12 cellular contexts compared by ENCODE assay signal in genomic region chr3:10273697-10274305, GRCh38. TPM values are rescaled to one million over a fixed set of nuclear protein-coding genes. Genes with fewer than 3 reads are reported as not detected.
DNase-seq lines count a peak whose midpoint lies in the region; TF ChIP-seq lines count a peak whose summit lies in the region.
"Had no signal": no experiment of that assay in that cellular context is flagged by ENCODE, and none has a peak within 500 bp of the region (broad histone marks: within the 10 kb centered on the region; RNA-seq: fewer than 3 reads in every experiment).

No MANE protein-coding gene starts in this region.

- no peak for TF ChIP-seq CTCF in adrenal gland (IDR thresholded peaks at IDR 0.05)

- H3K4me1 ChIP-seq in adrenal gland (replicated peaks in 1 of 2) = peaks cover 2 to 15% of the 10 kb centered on the region in 2 donors

- H3K36me3 ChIP-seq in adrenal gland (replicated peaks in 1 of 2) = peaks cover 0 to 37% of the 10 kb centered on the region in 2 donors

- no peaks in the 10 kb centered on the region for H3K27me3 Mint-ChIP-seq in IgD-negative memory B cell

- intact Hi-C loops in adrenal gland (cut with DNase I) = no loop called here

- WGBS in adrenal gland, 4 donors = 17 to 26% (median 19%) methylated on average over 1 of the region's 1 CpG

- H3K4me3 Mint-ChIP-seq in IgD-negative memory B cell = peak overlapping the region in 2 of 4 donors; percentile 72

- H3K27me3 ChIP-seq in adrenal gland = no peaks in the 10 kb centered on the region

- H3K9me3 ChIP-seq in adrenal gland (replicated peaks in 1 of 3) = no peaks in the 10 kb centered on the region

- H3K4me3 ChIP-seq in adrenal gland = no peak overlapping the region

- no peak for TF ChIP-seq POLR2A in adrenal gland (IDR thresholded peaks at IDR 0.05)

- no peak overlapping the region for H3K27ac ChIP-seq in adrenal gland

- H3K36me3 Mint-ChIP-seq in IgD-negative memory B cell = peaks cover 3% of the 10 kb centered on the region

- H3K27ac Mint-ChIP-seq in IgD-negative memory B cell = peak overlapping the region; percentile 14 to 93 (median 68)

- peaks cover 18 to 20% (median 19%) of the 10 kb centered on the region in 3 donors for H3K4me1 Mint-ChIP-seq in IgD-negative memory B cell

- DNase-seq in NOMO-1 treated with DMSO at 0.1 percent for 48 hours (lab: John Stamatoyannopoulos, UW; ENCODE audit: unreplicated experiment) (peak; percentile 20), NOMO-1 treated with dmso at 0.1 percent for 144 hours (lab: John Stamatoyannopoulos, UW; ENCODE audit: unreplicated experiment) (no peak), adrenal gland (peak in 4 of 7 donors; percentile 25 to 51 (median 43)), myocyte (ENCODE audit: low read depth) (peak; percentile 17), DMS 273 (lab: John Stamatoyannopoulos, UW; ENCODE audit: unreplicated experiment) (no peak)
- no peak for DNase-seq in stimulated activated CD8-positive, alpha-beta memory T cell treated with anti-CD3 and anti-CD28 coated beads, Interleukin-4, amount 100 ng/mL, for 48 hours
- DNase-seq in activated CD4-positive, CD25-positive, alpha-beta regulatory T cell (lab: John Stamatoyannopoulos, UW) = no peak
- DNase-seq: GF-D8; NCI-H2171; stimulated activated naive CD4-positive, alpha-beta T cell had no signal

- H3K9me3 Mint-ChIP-seq in IgD-negative memory B cell = no peaks in the 10 kb centered on the region

RNA-seq across cellular contexts. Expression of gene GHRL, which starts 18.9 kb away (rescaled TPM):
- polyA plus RNA-seq in IgD-negative memory B cell (1.5 TPM), adrenal gland (1 to 10 TPM in 2 of 3 donors, not detected in 1; 1.1 to 2.2 TPM)
- total RNA-seq in adrenal gland (under 1 TPM in 2 of 8 donors, not detected in 6; 0.70 to 0.97 TPM), myocyte (not detected in 2 replicates)
- polyA plus RNA-seq in myocyte (2012) = 0.23 TPM
- total RNA-seq: RPMI7951 had no signal

RNA-seq across cellular contexts. Expression of gene TATDN2, which starts 25.5 kb away (rescaled TPM):
- 11.6 TPM for polyA plus RNA-seq in IgD-negative memory B cell
- total RNA-seq in adrenal gland = 10 to 100 TPM; 17.3 to 34.8 (median 26.7) TPM
- polyA plus RNA-seq in adrenal gland = 10 to 100 TPM; 14.9 to 22.6 (median 16.7) TPM
- total RNA-seq in myocyte = 6.9 and 8.9 TPM in 2 replicates
- 24.2 TPM for polyA plus RNA-seq in myocyte (2012)

RNA-seq across cellular contexts. Expression of gene SEC13, which starts 47.1 kb away (rescaled TPM):
- polyA plus RNA-seq in IgD-negative memory B cell (111 TPM), adrenal gland (100 to 1,000 TPM in 1 of 3 donors, 10 to 100 TPM in 2; 61.0 to 146 (median 70.8) TPM)
- total RNA-seq in adrenal gland (100 to 1,000 TPM in 3 of 8 donors, 10 to 100 TPM in 5; 76.2 to 166 (median 96.0) TPM), myocyte (123 and 192 TPM in 2 replicates)
- polyA plus RNA-seq in myocyte (2012) = 212 TPM

Comparison
In these comparisons a context has a peak if more than half of its experiments do, and no peak if none do; other contexts are left out.
1. DNase-seq: peak in NOMO-1 treated with DMSO at 0.1 percent for 48 hours (single experiment), adrenal gland (4 of 7) and myocyte (single experiment); none in NOMO-1 treated with dmso at 0.1 percent for 144 hours (single experiment), stimulated activated CD8-positive, alpha-beta memory T cell treated with anti-CD3 and anti-CD28 coated beads, Interleukin-4, amount 100 ng/mL, for 48 hours (single experiment), DMS 273 (single experiment) and activated CD4-positive, CD25-positive, alpha-beta regulatory T cell (0 of 4).